Comparison of ENCODE assay signal across 17 cellular contexts in genomic region chr6:45617441-45617840, GRCh38.
DNase-seq lines count a peak whose midpoint lies in the region; ATAC-seq and TF ChIP-seq lines count a peak whose summit lies in the region.
"Had no signal": no experiment of that assay in that cellular context is flagged by ENCODE, and none has a peak within 500 bp of the region (broad histone marks: within the 10 kb centered on the region; RNA-seq: fewer than 3 reads in every experiment).

No MANE protein-coding gene starts in this region.

- DNase-seq in activated CD4-positive, alpha-beta T cell treated with anti-CD3 and anti-CD28 coated beads, Interleukin-2, amount 10 ng/mL, durations not matched to agents 24 days and 14 days, result no peak
- DNase-seq in activated CD4-positive, alpha-beta T cell treated with anti-CD3 and anti-CD28 coated beads for 1 hour, result no peak
- DNase-seq in amniotic epithelial cell (ENCODE audit: low read depth), result peak; percentile 82
- DNase-seq in fibroblast of peridontal ligament (ENCODE audit: extremely low read depth), result peak; percentile 90
- no peak for DNase-seq in occipital lobe (lab: John Stamatoyannopoulos, UW)
- no peak for DNase-seq in omental fat pad (ENCODE audit: low spot score)
- DNase-seq: activated CD8-positive, alpha-beta memory T cell treated with anti-CD3 and anti-CD28 coated beads, Interleukin-2, amount 50 U/mL, for 48 hours; activated naive CD4-positive, alpha-beta T cell treated with anti-CD3 and anti-CD28 coated beads for 36 hours; Caco-2; NCI-H1092; right lobe of liver; stimulated activated CD4-positive, alpha-beta T cell treated with anti-CD3 and anti-CD28 coated beads, Interleukin-4, amount 100 ng/mL, for 4 hours; SW 1271 had no signal

- H3K9ac ChIP-seq in skeletal muscle satellite cell (ENCODE audit: low read depth, low read length), result peak overlapping the region; percentile 18

- peaks cover 28% of the 10 kb centered on the region for H3K4me1 Mint-ChIP-seq in activated CD4-positive, alpha-beta T cell treated with anti-CD3 and anti-CD28 coated beads, Interleukin-2, amount 10 ng/mL, durations not matched to agents 24 days and 14 days

- peak overlapping the region; percentile 66 for H3K27ac Mint-ChIP-seq in activated CD4-positive, alpha-beta T cell treated with anti-CD3 and anti-CD28 coated beads, Interleukin-2, amount 10 ng/mL, durations not matched to agents 24 days and 14 days
- H3K27ac Mint-ChIP-seq: activated naive CD4-positive, alpha-beta T cell treated with anti-CD3 and anti-CD28 coated beads for 36 hours; natural killer cell treated with Interleukin-12 subunit alpha and Interleukin-12 subunit beta and Interleukin-15 and Interleukin-18, amount 100 ng/mL, for 72 hours; type B pancreatic cell had no signal

- H3K27me3 Mint-ChIP-seq in activated CD4-positive, alpha-beta T cell treated with anti-CD3 and anti-CD28 coated beads, Interleukin-2, amount 10 ng/mL, durations not matched to agents 24 days and 14 days, result no peaks in the 10 kb centered on the region
- H3K27me3 Mint-ChIP-seq: natural killer cell treated with Interleukin-12 subunit alpha and Interleukin-12 subunit beta and Interleukin-15 and Interleukin-18, amount 100 ng/mL, for 72 hours had no signal

- no peak overlapping the region for H3K4me3 ChIP-seq in skeletal muscle satellite cell (ENCODE audit: low read length)
- H3K4me3 ChIP-seq: right lobe of liver had no signal

- intact Hi-C loops in activated CD4-positive, alpha-beta T cell treated with anti-CD3 and anti-CD28 coated beads, Interleukin-2, amount 10 ng/mL, durations not matched to agents 24 days and 14 days (cut with micrococcal nuclease), result no loop called here

- peaks cover 9% of the 10 kb centered on the region for H3K36me3 Mint-ChIP-seq in activated CD4-positive, alpha-beta T cell treated with anti-CD3 and anti-CD28 coated beads, Interleukin-2, amount 10 ng/mL, durations not matched to agents 24 days and 14 days (ENCODE audit: low read depth)
- H3K36me3 Mint-ChIP-seq: natural killer cell treated with Interleukin-12 subunit alpha and Interleukin-12 subunit beta and Interleukin-15 and Interleukin-18, amount 100 ng/mL, for 72 hours had no signal

- no peaks in the 10 kb centered on the region for H3K36me3 ChIP-seq in skeletal muscle satellite cell (ENCODE audit: insufficient read depth, low read length)
- H3K36me3 ChIP-seq: right lobe of liver had no signal

- TF ChIP-seq CTCF in omental fat pad (IDR thresholded peaks at IDR 0.05), result no peak

- ATAC-seq in omental fat pad (ENCODE audit: low FRiP score) (no peak), HG02759 (IDR thresholded peaks at IDR 0.05; ENCODE audit: unreplicated experiment) (no peak)
- ATAC-seq: natural killer cell treated with Interleukin-12 subunit alpha and Interleukin-12 subunit beta and Interleukin-15 and Interleukin-18, amount 100 ng/mL, for 72 hours; right lobe of liver had no signal

- no peaks in the 10 kb centered on the region for H3K9me3 ChIP-seq in skeletal muscle satellite cell (replicated peaks; ENCODE audit: low read length)
- H3K9me3 ChIP-seq: Caco-2, right lobe of liver had no signal

- no peak overlapping the region for H3K4me3 Mint-ChIP-seq in activated CD4-positive, alpha-beta T cell treated with anti-CD3 and anti-CD28 coated beads, Interleukin-2, amount 10 ng/mL, durations not matched to agents 24 days and 14 days
- H3K4me3 Mint-ChIP-seq: activated naive CD4-positive, alpha-beta T cell treated with anti-CD3 and anti-CD28 coated beads for 36 hours; natural killer cell treated with Interleukin-12 subunit alpha and Interleukin-12 subunit beta and Interleukin-15 and Interleukin-18, amount 100 ng/mL, for 72 hours; type B pancreatic cell had no signal

- H3K9me3 Mint-ChIP-seq in activated CD4-positive, alpha-beta T cell treated with anti-CD3 and anti-CD28 coated beads, Interleukin-2, amount 10 ng/mL, durations not matched to agents 24 days and 14 days, result peaks cover 2% of the 10 kb centered on the region
- H3K9me3 Mint-ChIP-seq: activated naive CD4-positive, alpha-beta T cell treated with anti-CD3 and anti-CD28 coated beads for 36 hours; natural killer cell treated with Interleukin-12 subunit alpha and Interleukin-12 subunit beta and Interleukin-15 and Interleukin-18, amount 100 ng/mL, for 72 hours; type B pancreatic cell had no signal

- H3K4me1 ChIP-seq in skeletal muscle satellite cell (ENCODE audit: control insufficient read depth, insufficient read depth, low read length), result peaks cover 36% of the 10 kb centered on the region
- H3K4me1 ChIP-seq: Caco-2, right lobe of liver had no signal

- H3K4me2 ChIP-seq in skeletal muscle satellite cell (ENCODE audit: low read length), result no peak overlapping the region

- no peaks in the 10 kb centered on the region for H3K27me3 ChIP-seq in skeletal muscle satellite cell (ENCODE audit: control insufficient read depth, insufficient read depth, low read length)
- H3K27me3 ChIP-seq: right lobe of liver had no signal

Comparison
In these comparisons a context has a peak if more than half of its experiments do, and no peak if none do; other contexts are left out.
1. DNase-seq: peak in amniotic epithelial cell (single experiment) and fibroblast of peridontal ligament (single experiment); none in activated CD4-positive, alpha-beta T cell treated with anti-CD3 and anti-CD28 coated beads, Interleukin-2, amount 10 ng/mL, durations not matched to agents 24 days and 14 days (single experiment), activated CD4-positive, alpha-beta T cell treated with anti-CD3 and anti-CD28 coated beads for 1 hour (single experiment), occipital lobe (single experiment) and omental fat pad (single experiment).